8 cellular contexts compared by ENCODE assay signal in genomic region chr21:41877901-41878830, GRCh38. TPM values are rescaled to one million over a fixed set of nuclear protein-coding genes. Genes with fewer than 3 reads are reported as not detected.
DNase-seq lines count a peak whose midpoint lies in the region; ATAC-seq, FAIRE-seq and TF ChIP-seq lines count a peak whose summit lies in the region.

No MANE protein-coding gene starts in this region.

- dilution Hi-C loops in keratinocyte (cut with MboI; ENCODE audit: extremely low pct_ligation_motif_present, low sequenced_read_pairs), result no loop called here

- H3K9me3 Mint-ChIP-seq in T-helper 1 cell treated with Interleukin-12 subunit alpha and Interleukin-12 subunit beta and Interleukin-4 antibody, amounts not matched to agents 30 μg/mL and 1 μg/mL, for 36 hours, result no peaks in the 10 kb centered on the region

- H3K27ac Mint-ChIP-seq in T-helper 1 cell treated with Interleukin-12 subunit alpha and Interleukin-12 subunit beta and Interleukin-4 antibody, amounts not matched to agents 30 μg/mL and 1 μg/mL, for 36 hours, result peak overlapping the region; percentile 79

- no peak for TF ChIP-seq POLR2A in breast epithelium (IDR thresholded peaks at IDR 0.05)

- peak overlapping the region; percentile 69 for H2AFZ ChIP-seq in keratinocyte (ENCODE audit: control insufficient read depth, low read length)

- H3K36me3 ChIP-seq in breast epithelium (no peaks in the 10 kb centered on the region), keratinocyte (ENCODE audit: control insufficient read depth in 2 of 2, extremely low read depth in 1 of 2, insufficient read depth in 2 of 2, low read length in 2 of 2) (no peaks in the 10 kb centered on the region)

- H3K27ac ChIP-seq in breast epithelium, result peak overlapping the region; percentile 79 to 99
- peak overlapping the region; percentile 66 for H3K27ac ChIP-seq in keratinocyte (ENCODE audit: control insufficient read depth, insufficient read depth, low read length)

- no peaks in the 10 kb centered on the region for H3K27me3 ChIP-seq in breast epithelium
- no peaks in the 10 kb centered on the region for H3K27me3 ChIP-seq in keratinocyte (ENCODE audit: control insufficient read depth, extremely low read depth, insufficient read depth, low read length)

- H3K9me1 ChIP-seq in keratinocyte (ENCODE audit: control insufficient read depth, extremely low read depth, insufficient read depth, low read length), result no peaks in the 10 kb centered on the region

- peak; percentile 12 for ATAC-seq in GM21717 (IDR thresholded peaks at IDR 0.05; ENCODE audit: unreplicated experiment)

- H3K36me3 Mint-ChIP-seq in T-helper 1 cell treated with Interleukin-12 subunit alpha and Interleukin-12 subunit beta and Interleukin-4 antibody, amounts not matched to agents 30 μg/mL and 1 μg/mL, for 36 hours (ENCODE audit: low read depth), result peaks cover 4% of the 10 kb centered on the region

- H4K20me1 ChIP-seq in keratinocyte (ENCODE audit: control insufficient read depth, extremely low read depth, insufficient read depth, low read length), result no peaks in the 10 kb centered on the region

- H3K9ac ChIP-seq in keratinocyte (ENCODE audit: control insufficient read depth, extremely low read depth, insufficient read depth, low read length), result peak overlapping the region; percentile 88

- H3K4me3 ChIP-seq in breast epithelium (peak overlapping the region; percentile 75 to 97 (median 81)), keratinocyte (ENCODE audit: control insufficient read depth in 2 of 3, extremely low read depth in 1 of 3, insufficient read depth in 2 of 3, low read depth in 1 of 3, low read length in 3 of 3) (peak overlapping the region; percentile 54 to 90 (median 77))

- DNase-seq in GM03348 (ENCODE audit: low spot score), result peak; percentile 75
- DNase-seq in KBM-7, result peak; percentile 58
- peak in 1 of 2 donors; percentile 32 for DNase-seq in breast epithelium (ENCODE audit: low spot score in 2 of 2)
- no peak for DNase-seq in keratinocyte (ENCODE audit: low read depth, low spot score)
- DNase-seq in stimulated activated CD4-positive, alpha-beta T cell treated with anti-CD3 and anti-CD28 coated beads, Interleukin-2, amount 100 ng/mL, for 24 hours, result peak; percentile 39 to 42
- no peak for DNase-seq in NCI-H1048 (lab: John Stamatoyannopoulos, UW)

- H3K4me2 ChIP-seq in keratinocyte (ENCODE audit: control insufficient read depth, extremely low read depth, insufficient read depth, low read depth, low read length), result peak overlapping the region; percentile 96

- H3K4me1 Mint-ChIP-seq in T-helper 1 cell treated with Interleukin-12 subunit alpha and Interleukin-12 subunit beta and Interleukin-4 antibody, amounts not matched to agents 30 μg/mL and 1 μg/mL, for 36 hours (ENCODE audit: low read depth), result peaks cover 18% of the 10 kb centered on the region

- H3K4me3 Mint-ChIP-seq in T-helper 1 cell treated with Interleukin-12 subunit alpha and Interleukin-12 subunit beta and Interleukin-4 antibody, amounts not matched to agents 30 μg/mL and 1 μg/mL, for 36 hours, result peak overlapping the region; percentile 86

- no peak for FAIRE-seq in keratinocyte (lab: Jason Lieb, UNC)

- no peaks in the 10 kb centered on the region for H3K27me3 Mint-ChIP-seq in T-helper 1 cell treated with Interleukin-12 subunit alpha and Interleukin-12 subunit beta and Interleukin-4 antibody, amounts not matched to agents 30 μg/mL and 1 μg/mL, for 36 hours (ENCODE audit: low read depth)

- no peaks in the 10 kb centered on the region for H3K4me1 ChIP-seq in breast epithelium
- peaks cover 13% of the 10 kb centered on the region for H3K4me1 ChIP-seq in keratinocyte (ENCODE audit: control insufficient read depth, extremely low read depth, insufficient read depth, low read length)

- no peaks in the 10 kb centered on the region for H3K9me3 ChIP-seq in breast epithelium
- H3K9me3 ChIP-seq in keratinocyte (ENCODE audit: control insufficient read depth, low read depth, low read length), result no peaks in the 10 kb centered on the region

- intact Hi-C loops in breast epithelium (cut with DNase I; ENCODE audit: low total_unique reads), result no loop called here

- TF ChIP-seq CTCF in breast epithelium (IDR thresholded peaks at IDR 0.05) (no peak), keratinocyte (optimal IDR thresholded peaks at IDR 0.05 in 1 of 3, IDR thresholded peaks at IDR 0.05 in 1 of 3, conservative IDR thresholded peaks at IDR 0.05 in 1 of 3; ENCODE audit: extremely low read depth in 1 of 3, insufficient read depth in 2 of 3, low read length in 3 of 3) (no peak)

- in situ Hi-C loops in KBM-7 (cut with MboI; ENCODE audit: low pct_unique_long_range_greater_than_20kb, low sequenced_read_pairs), result no loop called here

- peaks cover 35% of the 10 kb centered on the region for H3K79me2 ChIP-seq in keratinocyte (ENCODE audit: control insufficient read depth, insufficient read depth, low read length)

RNA-seq across cellular contexts. Expression of gene PRDM15, which starts 1.0 kb away (rescaled TPM):
- 10 to 100 TPM in 1 of 3 donors, 1 to 10 TPM in 2; 6.6 to 14.1 (median 9.2) TPM for total RNA-seq in breast epithelium
- 5.2 to 8.5 TPM (median 5.6 TPM) in 3 replicates for polyA plus RNA-seq in keratinocyte
- 3.4 TPM for polyA plus RNA-seq in keratinocyte (2011; ENCODE audit: low read depth)
- 2.3 and 3.5 TPM in 2 replicates for polyA plus RNA-seq in keratinocyte (2011; cell fraction: cytosol; rRNA removed)
- polyA plus RNA-seq in keratinocyte (2011; cell fraction: nucleus; rRNA removed), result 16.9 and 17.3 TPM in 2 replicates
- 4.0 TPM in 2 replicates for polyA plus RNA-seq in keratinocyte (2012; ENCODE audit: low replicate concordance)
- 8.9 to 23.7 TPM (median 13.0 TPM) in 3 replicates for polyA minus RNA-seq in keratinocyte
- 4.4 TPM for polyA minus RNA-seq in keratinocyte (2011; cell fraction: cytosol; rRNA and poly(A)+ RNA removed)
- 12.7 and 20.5 TPM in 2 replicates for polyA minus RNA-seq in keratinocyte (2011; cell fraction: nucleus; rRNA and poly(A)+ RNA removed)

Comparison
In these comparisons a context has a peak if more than half of its experiments do, and no peak if none do; other contexts are left out.
1. DNase-seq: peak in GM03348 (single experiment), KBM-7 (single experiment) and stimulated activated CD4-positive, alpha-beta T cell treated with anti-CD3 and anti-CD28 coated beads, Interleukin-2, amount 100 ng/mL, for 24 hours (2 of 2); none in keratinocyte (single experiment) and NCI-H1048 (single experiment).